In the genomic region with DNA sequence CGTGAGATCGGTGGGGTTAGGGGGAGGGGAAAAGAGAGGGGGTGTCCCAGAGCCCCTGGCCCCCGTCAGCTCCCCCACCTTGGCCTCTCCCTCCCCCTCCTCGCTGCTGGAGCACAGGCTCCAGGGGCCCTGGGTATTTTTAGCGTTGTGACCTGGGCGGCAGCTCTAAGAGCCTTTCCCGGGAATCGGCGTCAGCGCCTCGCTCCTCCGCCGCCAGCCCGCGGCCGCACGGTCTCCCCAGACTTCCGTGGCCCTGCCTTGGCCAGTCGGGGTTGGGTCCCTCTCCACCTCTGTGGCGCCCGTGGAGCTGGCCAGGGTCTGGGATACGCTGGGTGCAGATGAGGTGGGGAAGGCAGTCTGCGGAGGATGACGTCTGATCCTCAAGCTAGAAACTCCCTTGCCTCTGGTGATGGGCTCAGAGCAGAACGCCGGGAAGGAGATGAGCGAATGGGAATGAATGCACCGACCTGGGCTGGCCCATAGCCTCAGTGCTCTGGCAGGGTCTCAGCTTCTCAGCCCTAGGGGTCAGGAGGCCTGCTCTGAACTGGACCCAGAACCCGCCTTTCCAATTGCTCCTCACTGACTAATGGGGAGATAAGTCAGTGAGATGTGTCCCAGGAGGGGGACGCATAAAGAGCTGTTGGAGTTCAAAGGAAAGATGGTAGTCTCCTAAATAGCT, we compare ENCODE assay signal across 8 cellular contexts. TPM values are rescaled to one million over a fixed set of nuclear protein-coding genes. Genes with fewer than 3 reads are reported as not detected.
DNase-seq lines count a peak whose midpoint lies in the region; ATAC-seq and TF ChIP-seq lines count a peak whose summit lies in the region.

No MANE protein-coding gene starts in this region.

- peaks cover 25% of the 10 kb centered on the region for H3K36me3 Mint-ChIP-seq in brain

- peak overlapping the region; percentile 88 to 94 (median 90) for H3K4me3 Mint-ChIP-seq in brain

- H3K36me3 ChIP-seq in iPS-18a (ENCODE audit: control insufficient read depth, low read depth, low read length): peaks cover 25% of the 10 kb centered on the region

- no peak overlapping the region for H3K27ac ChIP-seq in iPS-18a (ENCODE audit: low read length)

- no peak for TF ChIP-seq CTCF in brain (conservative IDR thresholded peaks at IDR 0.05)

- H3K9me3 ChIP-seq in iPS-18a (ENCODE audit: control insufficient read depth, low read depth, low read length): no peaks in the 10 kb centered on the region

- ATAC-seq in GM21381 (IDR thresholded peaks at IDR 0.05; ENCODE audit: unreplicated experiment) (no peak), GM21619 (IDR thresholded peaks at IDR 0.05; ENCODE audit: unreplicated experiment) (no peak), HG02840 (IDR thresholded peaks at IDR 0.05; ENCODE audit: low FRiP score, unreplicated experiment) (no peak)

- H3K27me3 ChIP-seq in iPS-18a (ENCODE audit: control insufficient read depth, insufficient read depth, low read length): peaks cover 43% of the 10 kb centered on the region

- peaks cover 3 to 9% (median 6%) of the 10 kb centered on the region in 5 experiments for H3K9me3 Mint-ChIP-seq in brain

- H3K4me3 ChIP-seq in Jurkat, Clone E6-1 (ENCODE audit: low read length): peak overlapping the region; percentile 77
- peak overlapping the region; percentile 88 for H3K4me3 ChIP-seq in iPS-18a (ENCODE audit: low read length)

- peak overlapping the region; percentile 79 for H3K9ac ChIP-seq in iPS-18a (ENCODE audit: low read length)

- H3K27me3 Mint-ChIP-seq in brain: peaks cover 18% of the 10 kb centered on the region

- H3K27ac Mint-ChIP-seq in brain: peak overlapping the region; percentile 5 to 93 (median 73)

- DNase-seq in C1 segment of cervical spinal cord (lab: John Stamatoyannopoulos, UW) (peak in 9 of 14 donors; percentile 34 to 74 (median 62)), retina (peak; percentile 71)
- no peak for DNase-seq in Jurkat, Clone E6-1 (ENCODE audit: low read depth, low spot score)

- H3K4me1 Mint-ChIP-seq in brain: peaks cover 20% of the 10 kb centered on the region

- no peaks in the 10 kb centered on the region for H3K4me1 ChIP-seq in iPS-18a (ENCODE audit: control insufficient read depth, low read depth, low read length)

RNA-seq across cellular contexts. Expression of a gene that starts 0.9 kb away (rescaled TPM):
- 80.6 TPM for polyA plus RNA-seq in Jurkat, Clone E6-1 (2012; ENCODE audit: insufficient read depth, insufficient read length)
- polyA plus RNA-seq in brain (ENCODE audit: insufficient read depth, low read depth, low replicate concordance): 646 TPM

RNA-seq across cellular contexts. Expression of a gene that starts 8.7 kb away (rescaled TPM):
- polyA plus RNA-seq in Jurkat, Clone E6-1 (2012; ENCODE audit: insufficient read depth, insufficient read length): 58.1 TPM
- 224 TPM for polyA plus RNA-seq in brain (ENCODE audit: insufficient read depth, low read depth, low replicate concordance)

RNA-seq across cellular contexts. Expression of a gene that starts 29.1 kb away (rescaled TPM):
- not detected for polyA plus RNA-seq in Jurkat, Clone E6-1 (2012; ENCODE audit: insufficient read depth, insufficient read length)
- 4.8 TPM for polyA plus RNA-seq in brain (ENCODE audit: insufficient read depth, low read depth, low replicate concordance)

RNA-seq across cellular contexts. Expression of a gene that starts 44.2 kb away (rescaled TPM):
- 22.3 TPM for polyA plus RNA-seq in Jurkat, Clone E6-1 (2012; ENCODE audit: insufficient read depth, insufficient read length)
- 34.6 TPM for polyA plus RNA-seq in brain (ENCODE audit: insufficient read depth, low read depth, low replicate concordance)

RNA-seq across cellular contexts. Expression of a gene that starts 59.0 kb away (rescaled TPM):
- polyA plus RNA-seq in Jurkat, Clone E6-1 (2012; ENCODE audit: insufficient read depth, insufficient read length): 3.6 TPM
- 63.5 TPM for polyA plus RNA-seq in brain (ENCODE audit: insufficient read depth, low read depth, low replicate concordance)
